Comparison of ENCODE assay signal across 26 cellular contexts in genomic region chr2:191250400-191250799, GRCh38. TPM values are rescaled to one million over a fixed set of nuclear protein-coding genes. Genes with fewer than 3 reads are reported as not detected.
DNase-seq lines count a peak whose midpoint lies in the region; ATAC-seq and TF ChIP-seq lines count a peak whose summit lies in the region.
"Had no signal": no experiment of that assay in that cellular context is flagged by ENCODE, and none has a peak within 500 bp of the region (broad histone marks: within the 10 kb centered on the region; RNA-seq: fewer than 3 reads in every experiment).

No MANE protein-coding gene starts in this region.

- TF ChIP-seq CTCF in RWPE2 (IDR thresholded peaks at IDR 0.05; ENCODE audit: poor library complexity, severe bottlenecking): no peak
- TF ChIP-seq CTCF in fibroblast of pulmonary artery (IDR thresholded peaks at IDR 0.05; ENCODE audit: low read length, missing control alignments): no peak
- TF ChIP-seq CTCF in osteocyte (IDR thresholded peaks at IDR 0.05): no peak

- DNase-seq in DMS53 (lab: John Stamatoyannopoulos, UW) (peak; percentile 44), DMS53 treated with DMSO at 0.1 percent for 48 hours (lab: John Stamatoyannopoulos, UW; ENCODE audit: unreplicated experiment) (no peak), RWPE2 (ENCODE audit: low spot score) (no peak), fibroblast of pulmonary artery (ENCODE audit: low read depth) (peak; percentile 16), osteocyte (ENCODE audit: extremely low spot score, unreplicated experiment) (no peak), T-helper 9 cell (no peak), UCSD-AML1 (lab: John Stamatoyannopoulos, UW; ENCODE audit: unreplicated experiment) (no peak)
- no peak for DNase-seq in activated CD4-positive, alpha-beta T cell treated with anti-CD3 and anti-CD28 coated beads, Interleukin-2, amount 50 U/mL, for 1 hour
- DNase-seq: activated B cell treated with CpG ODN at 0.5 μM for 24 hours; activated CD4-positive, alpha-beta memory T cell treated with anti-CD3 and anti-CD28 coated beads for 36 hours; activated gamma-delta T cell treated with Interleukin-2 at 50 U/mL for 16 hours; AML-193; CD8-positive, alpha-beta T cell; DND-41; Karpas-422; NCI-H1092; NCI-H2081; NCI-H510A treated with DMSO at 0.1 percent for 48 hours; nucleus accumbens; spleen; stimulated activated CD4-positive, alpha-beta T cell treated with anti-CD3 and anti-CD28 coated beads, Interleukin-4, amount 100 ng/mL, for 24 hours; stimulated activated naive CD8-positive, alpha-beta T cell treated with anti-CD3 and anti-CD28 coated beads, Interleukin-15, Interleukin-2, amounts not matched to agents 100 U/mL and 50 U/mL, for 24 hours had no signal

- H3K4me3 ChIP-seq in RWPE2 (ENCODE audit: severe bottlenecking): no peak overlapping the region
- no peak overlapping the region for H3K4me3 ChIP-seq in fibroblast of pulmonary artery (replicated peaks; ENCODE audit: low read depth, low read length)
- H3K4me3 ChIP-seq: SK-N-MC, spleen had no signal

- no peak overlapping the region for H3K4me3 Mint-ChIP-seq in osteocyte (ENCODE audit: unreplicated experiment)
- H3K4me3 Mint-ChIP-seq: activated B cell treated with CpG ODN at 0.5 μM for 24 hours; activated CD4-positive, alpha-beta memory T cell treated with anti-CD3 and anti-CD28 coated beads for 36 hours; CD8-positive, alpha-beta T cell; dendritic cell treated with granulocyte-macrophage colony-stimulating factor and Interleukin-4, amounts not matched to agents 40 ng/mL and 50 ng/mL, for 4 days; T-helper 2 cell treated with Interferon-gamma antibody and Interleukin-4, amounts not matched to agents 5 μg/mL and 100 μg/mL, for 36 hours had no signal

- H3K27me3 Mint-ChIP-seq in osteocyte (ENCODE audit: unreplicated experiment): no peaks in the 10 kb centered on the region

- peaks cover 66% of the 10 kb centered on the region for H3K36me3 ChIP-seq in RWPE2 (ENCODE audit: low read depth)
- H3K36me3 ChIP-seq: spleen had no signal

- peak; percentile 15; the same call in 1 of the 3 replicates for ATAC-seq in RWPE2 (ENCODE audit: low read depth)
- ATAC-seq: CD8-positive, alpha-beta T cell; stimulated activated naive CD8-positive, alpha-beta T cell treated with anti-CD3 and anti-CD28 coated beads, Interleukin-15, Interleukin-2, amounts not matched to agents 100 U/mL and 50 U/mL, for 24 hours had no signal

- H3K36me3 Mint-ChIP-seq in osteocyte (ENCODE audit: unreplicated experiment): no peaks in the 10 kb centered on the region
- H3K36me3 Mint-ChIP-seq: activated CD4-positive, alpha-beta memory T cell treated with anti-CD3 and anti-CD28 coated beads for 36 hours; CD8-positive, alpha-beta T cell had no signal

- peaks cover 43% of the 10 kb centered on the region for H3K4me1 ChIP-seq in RWPE2 (ENCODE audit: insufficient read depth, poor library complexity, severe bottlenecking)

- peak overlapping the region; percentile 58 for H3K27ac Mint-ChIP-seq in osteocyte (ENCODE audit: unreplicated experiment)
- H3K27ac Mint-ChIP-seq: activated B cell treated with CpG ODN at 0.5 μM for 24 hours; activated CD4-positive, alpha-beta memory T cell treated with anti-CD3 and anti-CD28 coated beads for 36 hours; CD8-positive, alpha-beta T cell; dendritic cell treated with granulocyte-macrophage colony-stimulating factor and Interleukin-4, amounts not matched to agents 40 ng/mL and 50 ng/mL, for 4 days; T-helper 2 cell treated with Interferon-gamma antibody and Interleukin-4, amounts not matched to agents 5 μg/mL and 100 μg/mL, for 36 hours had no signal

- no peaks in the 10 kb centered on the region for H3K9me3 ChIP-seq in RWPE2 (ENCODE audit: severe bottlenecking)
- H3K9me3 ChIP-seq: spleen had no signal

- H3K4me1 Mint-ChIP-seq in osteocyte (ENCODE audit: unreplicated experiment): peaks cover 77% of the 10 kb centered on the region

- no peaks in the 10 kb centered on the region for H3K27me3 ChIP-seq in RWPE2 (ENCODE audit: insufficient read depth, poor library complexity, severe bottlenecking)

- no peaks in the 10 kb centered on the region for H3K9me3 Mint-ChIP-seq in osteocyte (ENCODE audit: unreplicated experiment)
- H3K9me3 Mint-ChIP-seq: activated B cell treated with CpG ODN at 0.5 μM for 24 hours; activated CD4-positive, alpha-beta memory T cell treated with anti-CD3 and anti-CD28 coated beads for 36 hours; CD8-positive, alpha-beta T cell; dendritic cell treated with granulocyte-macrophage colony-stimulating factor and Interleukin-4, amounts not matched to agents 40 ng/mL and 50 ng/mL, for 4 days; T-helper 2 cell treated with Interferon-gamma antibody and Interleukin-4, amounts not matched to agents 5 μg/mL and 100 μg/mL, for 36 hours had no signal

- H3K27ac ChIP-seq in RWPE2 (ENCODE audit: poor library complexity, severe bottlenecking): no peak overlapping the region
- H3K27ac ChIP-seq: 22Rv1, SK-N-MC had no signal

RNA-seq across cellular contexts. Expression of gene MYO1B, which starts 5.2 kb away (rescaled TPM):
- 83.9 and 91.1 TPM in 2 replicates for total RNA-seq in osteocyte

Comparison
In these comparisons a context has a peak if more than half of its experiments do, and no peak if none do; other contexts are left out.
1. DNase-seq: peak in DMS53 (single experiment) and fibroblast of pulmonary artery (single experiment); none in DMS53 treated with DMSO at 0.1 percent for 48 hours (single experiment), RWPE2 (single experiment), osteocyte (single experiment), activated CD4-positive, alpha-beta T cell treated with anti-CD3 and anti-CD28 coated beads, Interleukin-2, amount 50 U/mL, for 1 hour (single experiment), T-helper 9 cell (single experiment) and UCSD-AML1 (single experiment).